8 cellular contexts compared by ENCODE assay signal in genomic region chr2:224927671-224928173, GRCh38.
DNase-seq lines count a peak whose midpoint lies in the region; TF ChIP-seq lines count a peak whose summit lies in the region.

No MANE protein-coding gene starts in this region.

- in situ Hi-C loops in GM13977 (cut with MboI; ENCODE audit: low pct_unique_long_range_greater_than_20kb, low sequenced_read_pairs, unreplicated experiment): loop anchor here (10.0 kb wide), 1 partner anchor 57 kb away; no protein-coding TSS in a partner anchor

- no peaks in the 10 kb centered on the region for H3K27me3 ChIP-seq in duodenal mucosa (ENCODE audit: control insufficient read depth in 1 of 2, insufficient read depth in 2 of 2, low read length in 2 of 2)

- H3K9me3 ChIP-seq in duodenal mucosa (ENCODE audit: control insufficient read depth in 1 of 2, low read length in 2 of 2): no peaks in the 10 kb centered on the region

- H3K4me1 ChIP-seq in duodenal mucosa (ENCODE audit: control insufficient read depth in 1 of 2, insufficient read depth in 2 of 2, low read length in 2 of 2): peaks cover 33 to 55% of the 10 kb centered on the region in 2 donors

- H3K9ac ChIP-seq in duodenal mucosa (ENCODE audit: low read depth in 1 of 2, low read length in 2 of 2): no peak overlapping the region

- DNase-seq in ELR (ENCODE audit: low read depth): peak; percentile 27
- peak; percentile 28 for DNase-seq in activated CD4-positive, alpha-beta T cell treated with anti-CD3 and anti-CD28 coated beads for 1 hour
- peak; percentile 64 for DNase-seq in stimulated activated CD4-positive, alpha-beta T cell treated with anti-CD3 and anti-CD28 coated beads, Interleukin-4, amount 100 ng/mL, for 24 hours
- no peak for DNase-seq in NCI-H1436 treated with DMSO at 0.1 percent for 48 hours (lab: John Stamatoyannopoulos, UW)
- DNase-seq in NCI-H345 treated with DMSO at 0.1 percent for 48 hours (lab: John Stamatoyannopoulos, UW; ENCODE audit: unreplicated experiment): no peak
- no peak for DNase-seq in NCI-H2196 (lab: John Stamatoyannopoulos, UW; ENCODE audit: unreplicated experiment)
- DNase-seq in GM13977 (ENCODE audit: low spot score): no peak

- no peaks in the 10 kb centered on the region for H3K36me3 ChIP-seq in duodenal mucosa (ENCODE audit: control insufficient read depth in 1 of 2, insufficient read depth in 2 of 2, low read length in 2 of 2)

- H3K27ac ChIP-seq in duodenal mucosa (ENCODE audit: low read depth, low read length): peak overlapping the region; percentile 46

- no peak for TF ChIP-seq CTCF in GM13977 (IDR thresholded peaks at IDR 0.05; ENCODE audit: extremely low read depth, insufficient read depth, missing control alignments)

- H3K4me3 ChIP-seq in duodenal mucosa (ENCODE audit: low read depth in 1 of 2, low read length in 2 of 2): no peak overlapping the region

Comparison
In these comparisons a context has a peak if more than half of its experiments do, and no peak if none do; other contexts are left out.
1. DNase-seq: peak in ELR (single experiment), activated CD4-positive, alpha-beta T cell treated with anti-CD3 and anti-CD28 coated beads for 1 hour (single experiment) and stimulated activated CD4-positive, alpha-beta T cell treated with anti-CD3 and anti-CD28 coated beads, Interleukin-4, amount 100 ng/mL, for 24 hours (single experiment); none in NCI-H1436 treated with DMSO at 0.1 percent for 48 hours (single experiment), NCI-H345 treated with DMSO at 0.1 percent for 48 hours (single experiment), NCI-H2196 (single experiment) and GM13977 (single experiment).